17 cellular contexts compared by ENCODE assay signal in genomic region chr2:200127852-200128251, GRCh38.
DNase-seq lines count a peak whose midpoint lies in the region; TF ChIP-seq lines count a peak whose summit lies in the region.
"Had no signal": no experiment of that assay in that cellular context is flagged by ENCODE, and none has a peak within 500 bp of the region (broad histone marks: within the 10 kb centered on the region; RNA-seq: fewer than 3 reads in every experiment).

No MANE protein-coding gene starts in this region.

- no peak overlapping the region for H3K27ac ChIP-seq in brain microvascular endothelial cell
- H3K27ac ChIP-seq: right atrium auricular region, suprapubic skin had no signal

- H3K4me3 ChIP-seq in brain microvascular endothelial cell (ENCODE audit: low read depth, low read length) = no peak overlapping the region
- no peak overlapping the region for H3K4me3 ChIP-seq in skeletal muscle cell (ENCODE audit: low read depth, low read length)
- no peak overlapping the region for H3K4me3 ChIP-seq in H7 (ENCODE audit: insufficient read depth, low read depth, low read length)
- H3K4me3 ChIP-seq: right atrium auricular region, suprapubic skin had no signal

- H3K36me3 ChIP-seq in brain microvascular endothelial cell (replicated peaks) = no peaks in the 10 kb centered on the region
- H3K36me3 ChIP-seq in H7 (replicated peaks; ENCODE audit: control insufficient read depth, insufficient read depth, low read length) = no peaks in the 10 kb centered on the region
- H3K36me3 ChIP-seq: BE2C, right atrium auricular region, suprapubic skin had no signal

- peak; percentile 62 for DNase-seq in GM03348 (ENCODE audit: low spot score)
- peak; percentile 67 for DNase-seq in brain microvascular endothelial cell
- peak; percentile 89 for DNase-seq in iris pigment epithelial cell (ENCODE audit: low read depth)
- DNase-seq in skeletal muscle cell (ENCODE audit: low read depth) = peak; percentile 73
- DNase-seq in H7 = no peak
- DNase-seq in amygdala (lab: John Stamatoyannopoulos, UW) = no peak
- no peak for DNase-seq in NCI-H69 (lab: John Stamatoyannopoulos, UW)
- DNase-seq in NCI-H146 (lab: John Stamatoyannopoulos, UW) = no peak
- DNase-seq: activated CD4-positive, alpha-beta memory T cell treated with anti-CD3 and anti-CD28 coated beads, Interleukin-2, amount 10 ng/mL, durations not matched to agents 7 days and 5 days; activated T-cell treated with anti-CD3 and anti-CD28 coated beads, Interleukin-2, amount 50 U/mL, for 72 hours; BE2C; immature natural killer cell; mammary epithelial cell; NCI-H774; stimulated activated CD4-positive, alpha-beta T cell treated with anti-CD3 and anti-CD28 coated beads, Interleukin-4, amount 100 ng/mL, for 1 hour had no signal

- in situ Hi-C loops in brain microvascular endothelial cell (cut with HindIII; ENCODE audit: low pct_ligation_motif_present, low sequenced_read_pairs) = no loop called here

- H3K27me3 ChIP-seq in brain microvascular endothelial cell (replicated peaks) = no peaks in the 10 kb centered on the region
- no peaks in the 10 kb centered on the region for H3K27me3 ChIP-seq in H7 (ENCODE audit: control insufficient read depth, insufficient read depth, low read length)
- H3K27me3 ChIP-seq: BE2C, right atrium auricular region, suprapubic skin had no signal

- TF ChIP-seq CTCF in brain microvascular endothelial cell (IDR thresholded peaks at IDR 0.05; ENCODE audit: low read depth, low read length, missing control alignments) = peak; percentile 48

Comparison
In these comparisons a context has a peak if more than half of its experiments do, and no peak if none do; other contexts are left out.
1. DNase-seq: peak in GM03348 (single experiment), brain microvascular endothelial cell (single experiment), iris pigment epithelial cell (single experiment) and skeletal muscle cell (single experiment); none in H7 (single experiment), amygdala (0 of 56), NCI-H69 (single experiment) and NCI-H146 (single experiment).